In genomic region chr2:38960609-38961320, GRCh38 we compare ENCODE assay signal across 9 cellular contexts.
DNase-seq lines count a peak whose midpoint lies in the region; ATAC-seq and TF ChIP-seq lines count a peak whose summit lies in the region.
"Had no signal": no experiment of that assay in that cellular context is flagged by ENCODE, and none has a peak within 500 bp of the region (broad histone marks: within the 10 kb centered on the region; RNA-seq: fewer than 3 reads in every experiment).

No MANE protein-coding gene starts in this region.

- peaks cover 25% of the 10 kb centered on the region for H3K27me3 Mint-ChIP-seq in activated B cell treated with CpG ODN at 0.5 μM for 24 hours

- H3K27ac Mint-ChIP-seq in activated B cell treated with CpG ODN at 0.5 μM for 24 hours = no peak overlapping the region

- DNase-seq in DMS53 (lab: John Stamatoyannopoulos, UW) (peak; percentile 64), DMS53 treated with DMSO at 0.1 percent for 48 hours (lab: John Stamatoyannopoulos, UW; ENCODE audit: unreplicated experiment) (no peak), activated B cell treated with CpG ODN at 0.5 μM for 24 hours (no peak), hepatocyte (ENCODE audit: low spot score) (no peak), smooth muscle cell (lab: John Stamatoyannopoulos, UW; ENCODE audit: unreplicated experiment) (no peak), H4 (ENCODE audit: low spot score) (no peak)

- CTCF ChIA-PET in activated B cell treated with CpG ODN at 0.5 μM for 24 hours (lab: Charles Lee) = interaction anchor here (1.5 kb wide), 1 partner anchor 13 kb away, joined by 4 read pairs; no protein-coding TSS in a partner anchor

- H3F3A ChIP-seq in smooth muscle cell (ENCODE audit: low read depth) = no peaks in the 10 kb centered on the region

- H3K27ac ChIP-seq in hepatocyte = no peak overlapping the region
- no peak overlapping the region for H3K27ac ChIP-seq in smooth muscle cell (ENCODE audit: low read depth)
- H3K27ac ChIP-seq: 22Rv1 had no signal

- H3K4me2 ChIP-seq in hepatocyte (peak overlapping the region; percentile 86), smooth muscle cell (peak overlapping the region; percentile 83)

- POLR2A ChIA-PET in activated B cell treated with CpG ODN at 0.5 μM for 24 hours (lab: Charles Lee) = interaction anchor here (0.6 to 2.7 kb wide), 2 partner anchors 127 to 210 kb away, joined by 4 to 12 read pairs; partner anchors contain the start of gene SRSF7

- no peaks in the 10 kb centered on the region for H3K9me2 ChIP-seq in hepatocyte (replicated peaks; ENCODE audit: insufficient read depth)

- H3K9me3 Mint-ChIP-seq in activated B cell treated with CpG ODN at 0.5 μM for 24 hours = no peaks in the 10 kb centered on the region

- TF ChIP-seq CTCF in activated B cell treated with CpG ODN at 0.5 μM for 24 hours (IDR thresholded peaks at IDR 0.05) (no peak), hepatocyte (IDR thresholded peaks at IDR 0.05; ENCODE audit: poor library complexity) (no peak), smooth muscle cell (IDR thresholded peaks at IDR 0.05; ENCODE audit: borderline replicate concordance, insufficient read depth, poor library complexity, severe bottlenecking) (no peak)

- H2AFZ ChIP-seq in hepatocyte (peak overlapping the region; percentile 63), smooth muscle cell (ENCODE audit: low read depth) (peak overlapping the region; percentile 99)

- no peaks in the 10 kb centered on the region for H3K36me3 ChIP-seq in hepatocyte (replicated peaks; ENCODE audit: insufficient read depth, low read depth)
- H3K36me3 ChIP-seq in smooth muscle cell (ENCODE audit: low read depth) = no peaks in the 10 kb centered on the region

- H3K36me3 Mint-ChIP-seq in activated B cell treated with CpG ODN at 0.5 μM for 24 hours (ENCODE audit: low read depth) = no peaks in the 10 kb centered on the region

- H3K4me3 ChIP-seq in hepatocyte = no peak overlapping the region
- peak overlapping the region; percentile 48 for H3K4me3 ChIP-seq in smooth muscle cell

- H3K9ac ChIP-seq in smooth muscle cell (ENCODE audit: low read depth) = no peak overlapping the region

- H3K27me3 ChIP-seq in hepatocyte (no peaks in the 10 kb centered on the region), smooth muscle cell (ENCODE audit: low read depth) (no peaks in the 10 kb centered on the region)

- no peaks in the 10 kb centered on the region for H3K4me1 Mint-ChIP-seq in activated B cell treated with CpG ODN at 0.5 μM for 24 hours

- peak; percentile 47 for ATAC-seq in activated B cell treated with CpG ODN at 0.5 μM for 24 hours (ENCODE audit: low read depth)
- no peak for ATAC-seq in GM18861 (IDR thresholded peaks at IDR 0.05; ENCODE audit: unreplicated experiment)
- no peak for ATAC-seq in GM21737 (IDR thresholded peaks at IDR 0.05; ENCODE audit: unreplicated experiment)

- H3K4me3 Mint-ChIP-seq in activated B cell treated with CpG ODN at 0.5 μM for 24 hours = peak overlapping the region; percentile 70

- H3K4me1 ChIP-seq in hepatocyte (ENCODE audit: insufficient read depth) (peaks cover 3% of the 10 kb centered on the region), smooth muscle cell (ENCODE audit: low read depth) (no peaks in the 10 kb centered on the region)

- no peaks in the 10 kb centered on the region for H4K20me1 ChIP-seq in hepatocyte (ENCODE audit: insufficient read depth, poor library complexity, severe bottlenecking)
- H4K20me1 ChIP-seq in smooth muscle cell (ENCODE audit: low read depth) = no peaks in the 10 kb centered on the region

- H3K79me2 ChIP-seq in hepatocyte = no peaks in the 10 kb centered on the region
- H3K79me2 ChIP-seq in smooth muscle cell (ENCODE audit: low read depth) = no peaks in the 10 kb centered on the region

- WGBS in hepatocyte (ENCODE audit: low lambda C conversion rate, missing lambda C conversion rate) = 77% methylated on average over 20 of the region's 34 CpGs
- WGBS in smooth muscle cell (ENCODE audit: low lambda C conversion rate) = 60% methylated on average over 34 of the region's 34 CpGs

- intact Hi-C loops in activated B cell treated with CpG ODN at 0.5 μM for 24 hours (cut with micrococcal nuclease) = no loop called here

- H3K9me3 ChIP-seq in hepatocyte (ENCODE audit: low read depth) (no peaks in the 10 kb centered on the region), smooth muscle cell (replicated peaks; ENCODE audit: low read depth) (no peaks in the 10 kb centered on the region)
